Comparison of ENCODE assay signal across 14 cellular contexts in genomic region chr7:138316421-138317043, GRCh38.
DNase-seq lines count a peak whose midpoint lies in the region; ATAC-seq, FAIRE-seq and TF ChIP-seq lines count a peak whose summit lies in the region.
"Had no signal": no experiment of that assay in that cellular context is flagged by ENCODE, and none has a peak within 500 bp of the region (broad histone marks: within the 10 kb centered on the region; RNA-seq: fewer than 3 reads in every experiment).

No MANE protein-coding gene starts in this region.

- ATAC-seq in HG02759 (IDR thresholded peaks at IDR 0.05; ENCODE audit: unreplicated experiment) (peak; percentile 97), HG03571 (IDR thresholded peaks at IDR 0.05; ENCODE audit: unreplicated experiment) (peak; percentile 99)

- no peaks in the 10 kb centered on the region for H3K4me1 ChIP-seq in vagina
- H3K4me1 ChIP-seq in ascending aorta: no peaks in the 10 kb centered on the region

- no peak for TF ChIP-seq POLR2A in vagina (IDR thresholded peaks at IDR 0.05)

- no peaks in the 10 kb centered on the region for H3K9me3 ChIP-seq in vagina
- no peaks in the 10 kb centered on the region for H3K9me3 ChIP-seq in ascending aorta

- H3K27ac ChIP-seq in vagina (no peak overlapping the region), ascending aorta (no peak overlapping the region)

- DNase-seq in GM19239 (ENCODE audit: insufficient read length, low spot score) (peak; percentile 30), renal cortical epithelial cell (ENCODE audit: low read depth) (peak; percentile 96), HUDEP-2 (lab: John Stamatoyannopoulos, UW; ENCODE audit: unreplicated experiment in 76 of 76) (no peak), NCI-H146 (lab: John Stamatoyannopoulos, UW) (no peak), vagina (ENCODE audit: extremely low spot score in 2 of 2) (no peak), ascending aorta (ENCODE audit: low spot score in 2 of 2) (no peak)
- DNase-seq: activated gamma-delta T cell, DMS 273 treated with DMSO at 0.1 percent for 48 hours, foreskin melanocyte, KG1, SHP77 had no signal

- peak; percentile 88 for FAIRE-seq in GM19239 (lab: Jason Lieb, UNC)

- H3K36me3 ChIP-seq in vagina (no peaks in the 10 kb centered on the region), ascending aorta (no peaks in the 10 kb centered on the region)

- H3K4me3 ChIP-seq in vagina (no peak overlapping the region), ascending aorta (no peak overlapping the region)
- H3K4me3 ChIP-seq: lung had no signal

- intact Hi-C loops in vagina (cut with DNase I): no loop called here
- intact Hi-C loops in ascending aorta (cut with DNase I): no loop called here

- no peak for TF ChIP-seq CTCF in vagina (IDR thresholded peaks at IDR 0.05)
- no peak for TF ChIP-seq CTCF in ascending aorta (IDR thresholded peaks at IDR 0.05)

- H3K27me3 ChIP-seq in vagina (no peaks in the 10 kb centered on the region), ascending aorta (no peaks in the 10 kb centered on the region)

Comparison
In these comparisons a context has a peak if more than half of its experiments do, and no peak if none do; other contexts are left out.
1. DNase-seq: peak in GM19239 (single experiment) and renal cortical epithelial cell (single experiment); none in HUDEP-2 (0 of 76), NCI-H146 (single experiment), vagina (0 of 2) and ascending aorta (0 of 2).